In the genomic region with DNA sequence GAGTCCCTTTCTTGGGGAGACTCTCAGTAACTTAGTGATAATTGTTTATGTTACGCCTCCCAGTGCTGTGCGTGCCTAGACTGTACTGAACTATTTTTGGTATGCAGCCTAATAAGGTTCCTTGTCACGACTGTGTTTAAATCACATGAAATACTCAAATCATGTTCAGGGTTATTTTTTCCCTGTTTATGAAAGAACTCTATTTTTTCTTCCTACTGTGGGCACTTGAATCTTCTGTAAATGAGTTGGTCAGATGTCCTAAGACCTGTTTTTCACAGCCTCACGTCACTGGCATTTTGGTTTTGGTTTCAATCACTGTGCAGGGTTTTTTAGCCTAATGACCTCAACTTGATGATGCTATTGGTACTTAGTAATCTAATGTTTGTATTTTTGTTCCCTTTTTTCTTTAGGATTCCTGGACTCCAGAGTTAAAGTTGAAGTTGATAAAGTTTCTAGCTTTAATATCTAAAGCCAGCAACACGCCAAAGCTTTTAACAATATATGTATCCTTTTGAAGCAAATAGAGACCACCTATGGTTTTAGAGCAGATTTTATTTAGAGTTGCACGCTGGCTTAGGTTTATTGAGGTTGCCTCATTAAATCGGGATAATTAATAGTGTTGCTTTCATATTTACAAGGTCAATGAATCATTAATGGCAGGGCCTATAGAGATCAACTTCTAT, we compare ENCODE assay signal across 10 cellular contexts. TPM values are rescaled to one million over a fixed set of nuclear protein-coding genes. Genes with fewer than 3 reads are reported as not detected.
DNase-seq lines count a peak whose midpoint lies in the region; ATAC-seq and TF ChIP-seq lines count a peak whose summit lies in the region.
"Had no signal": no experiment of that assay in that cellular context is flagged by ENCODE, and none has a peak within 500 bp of the region (broad histone marks: within the 10 kb centered on the region; RNA-seq: fewer than 3 reads in every experiment).

No MANE protein-coding gene starts in this region.

- no peaks in the 10 kb centered on the region for H3K4me1 ChIP-seq in smooth muscle cell (ENCODE audit: low read depth)

- peaks cover 9% of the 10 kb centered on the region for H3K27me3 Mint-ChIP-seq in T-helper 17 cell

- H3K36me3 Mint-ChIP-seq in T-helper 17 cell (ENCODE audit: low read depth): no peaks in the 10 kb centered on the region

- CTCF ChIA-PET in RWPE1 (lab: Yijun Ruan, JAX): interaction anchor here (1.7 kb wide), 1 partner anchor 191 kb away, joined by 5 read pairs; no protein-coding TSS in a partner anchor

- H3F3A ChIP-seq in smooth muscle cell (ENCODE audit: low read depth): no peaks in the 10 kb centered on the region

- no peak overlapping the region for H2AFZ ChIP-seq in smooth muscle cell (ENCODE audit: low read depth)

- DNase-seq in brain microvascular endothelial cell (peak; percentile 68), smooth muscle cell (lab: John Stamatoyannopoulos, UW; ENCODE audit: unreplicated experiment) (no peak), COLO668 (lab: John Stamatoyannopoulos, UW; ENCODE audit: unreplicated experiment) (no peak), T-helper 17 cell (no peak), RWPE1 (ENCODE audit: low spot score) (no peak)
- DNase-seq: T-helper 1 cell had no signal

- POLR2A ChIA-PET in RWPE1 (lab: Yijun Ruan, JAX; ENCODE audit: low non-redundant PET): no interaction called here

- H3K4me3 ChIP-seq in brain microvascular endothelial cell (ENCODE audit: low read depth, low read length) (no peak overlapping the region), smooth muscle cell (no peak overlapping the region)

- H3K27ac ChIP-seq in brain microvascular endothelial cell: peak overlapping the region; percentile 79
- peak overlapping the region; percentile 92 for H3K27ac ChIP-seq in smooth muscle cell (ENCODE audit: low read depth)
- H3K27ac ChIP-seq in RWPE1: no peak overlapping the region

- H3K9me3 ChIP-seq in smooth muscle cell (replicated peaks; ENCODE audit: low read depth) (no peaks in the 10 kb centered on the region), T-helper 17 cell (ENCODE audit: control insufficient read depth, low read length, poor library complexity, severe bottlenecking) (no peaks in the 10 kb centered on the region)

- no peaks in the 10 kb centered on the region for H3K79me2 ChIP-seq in smooth muscle cell (ENCODE audit: low read depth)

- 47% methylated on average over 7 of the region's 7 CpGs for WGBS in smooth muscle cell (ENCODE audit: low lambda C conversion rate)

- no peaks in the 10 kb centered on the region for H3K27me3 ChIP-seq in brain microvascular endothelial cell (replicated peaks)
- no peaks in the 10 kb centered on the region for H3K27me3 ChIP-seq in smooth muscle cell (ENCODE audit: low read depth)

- no peak overlapping the region for H3K27ac Mint-ChIP-seq in T-helper 17 cell

- H3K4me2 ChIP-seq in smooth muscle cell: peak overlapping the region; percentile 38

- no peaks in the 10 kb centered on the region for H4K20me1 ChIP-seq in smooth muscle cell (ENCODE audit: low read depth)

- peaks cover 3% of the 10 kb centered on the region for H3K4me1 Mint-ChIP-seq in T-helper 17 cell

- TF ChIP-seq CTCF in brain microvascular endothelial cell (IDR thresholded peaks at IDR 0.05; ENCODE audit: low read depth, low read length, missing control alignments) (no peak), smooth muscle cell (IDR thresholded peaks at IDR 0.05; ENCODE audit: borderline replicate concordance, insufficient read depth, poor library complexity, severe bottlenecking) (no peak), RWPE1 (conservative IDR thresholded peaks at IDR 0.05; ENCODE audit: low read depth) (no peak)

- no peak overlapping the region for H3K4me3 Mint-ChIP-seq in T-helper 17 cell

- peak; percentile 76 for ATAC-seq in GM18867 (IDR thresholded peaks at IDR 0.05; ENCODE audit: unreplicated experiment)
- peak; percentile 62 for ATAC-seq in HG02884 (IDR thresholded peaks at IDR 0.05; ENCODE audit: unreplicated experiment)
- no peak for ATAC-seq in HG02973 (IDR thresholded peaks at IDR 0.05; ENCODE audit: unreplicated experiment)
- ATAC-seq in T-helper 17 cell: no peak
- ATAC-seq: HCT116 had no signal

- H3K36me3 ChIP-seq in brain microvascular endothelial cell (replicated peaks): peaks cover 45% of the 10 kb centered on the region
- peaks cover 8% of the 10 kb centered on the region for H3K36me3 ChIP-seq in smooth muscle cell (ENCODE audit: low read depth)

- in situ Hi-C loops in brain microvascular endothelial cell (cut with HindIII; ENCODE audit: low pct_ligation_motif_present, low sequenced_read_pairs): no loop called here

- peak overlapping the region; percentile 68 for H3K9ac ChIP-seq in smooth muscle cell (ENCODE audit: low read depth)

RNA-seq across cellular contexts. Expression of a gene that starts 24.0 kb away (rescaled TPM):
- total RNA-seq in smooth muscle cell (34.7 and 38.6 TPM in 2 replicates), T-helper 17 cell (under 1 TPM; 0.37 to 0.73 TPM)
- 42.9 and 51.0 TPM in 2 replicates for polyA plus RNA-seq in smooth muscle cell

Comparison
In these comparisons a context has a peak if more than half of its experiments do, and no peak if none do; other contexts are left out.
1. ATAC-seq: peak in GM18867 (single experiment) and HG02884 (single experiment); none in HG02973 (single experiment) and T-helper 17 cell (single experiment).
2. RNA of a gene that starts 24.0 kb away (total RNA-seq): 34.7 to 38.6 TPM in smooth muscle cell; 0.37 to 0.73 TPM in T-helper 17 cell; every median in the first group is over 10 times any median in the second.